8 cellular contexts compared by ENCODE assay signal in the genomic region with DNA sequence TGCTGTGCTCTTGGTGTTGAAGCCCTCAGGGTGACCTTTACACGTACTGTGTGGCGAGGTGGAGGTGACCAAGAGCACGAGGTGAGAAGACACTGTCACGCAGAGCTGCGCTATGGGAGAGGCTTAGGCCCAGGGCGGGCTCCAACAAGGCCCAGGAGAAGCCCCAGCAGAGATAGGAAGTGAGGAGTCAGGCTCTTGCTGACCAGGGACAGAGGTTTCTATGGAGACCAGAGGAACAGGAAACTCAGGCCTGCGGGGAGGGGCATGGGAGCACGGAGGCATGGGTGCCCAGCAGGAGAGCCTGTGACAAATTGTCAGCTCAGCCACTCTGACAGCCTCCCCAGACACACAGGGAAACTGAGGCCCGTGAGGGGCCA. TPM values are rescaled to one million over a fixed set of nuclear protein-coding genes. Genes with fewer than 3 reads are reported as not detected.
A peak's percentile ranks its signal among the peaks of the same experiment; 100 is the strongest.
DNase-seq lines count a peak whose midpoint lies in the region; ATAC-seq and TF ChIP-seq lines count a peak whose summit lies in the region.

No MANE protein-coding gene starts in this region.

- H3K27me3 ChIP-seq in heart right ventricle (no peaks in the 10 kb centered on the region), gastrocnemius medialis (no peaks in the 10 kb centered on the region), ovary (no peaks in the 10 kb centered on the region)

- intact Hi-C loops in heart right ventricle (cut with DNase I) (loop anchor here in 2 of 10 donors (2.0 to 5.0 kb wide), 2 partner anchors 14 to 126 kb away; no protein-coding TSS in a partner anchor), gastrocnemius medialis (cut with DNase I; ENCODE audit: low total_unique reads) (loop anchor here (1.0 to 10.0 kb wide), 4 partner anchors 16 to 1062 kb away; partner anchors contain the start of genes ARHGAP1, DGKZ, PACSIN3 and PSMC3), ovary (cut with DNase I) (no loop called here)

- DNase-seq in activated naive CD4-positive, alpha-beta T cell treated with Interleukin-2 at 50 U/mL for 16 hours: no peak
- no peak for DNase-seq in activated naive CD4-positive, alpha-beta T cell treated with anti-CD3 and anti-CD28 coated beads, Interleukin-2, amount 50 U/mL, for 72 hours (ENCODE audit: low spot score in 2 of 2)
- DNase-seq in heart right ventricle (peak; percentile 66 to 86), gastrocnemius medialis (peak; percentile 64 to 81), ovary (no peak)

- TF ChIP-seq POLR2A in gastrocnemius medialis (IDR thresholded peaks at IDR 0.05) (no peak), ovary (IDR thresholded peaks at IDR 0.05) (no peak)

- peak overlapping the region; percentile 39 for H3K4me3 Mint-ChIP-seq in activated naive CD4-positive, alpha-beta T cell treated with anti-CD3 and anti-CD28 coated beads, Interleukin-2, amount 50 U/mL, for 24 hours
- no peak overlapping the region for H3K4me3 Mint-ChIP-seq in stimulated activated memory B cell treated with anti-CD40 and anti-IgM and Interleukin-4, amounts not matched to agents 10 μg/mL and 1 μg/mL and 100 μg/mL, for 72 hours

- in situ Hi-C loops in gastrocnemius medialis (cut with MboI; ENCODE audit: low sequenced_read_pairs in 4 of 4): no loop called here

- ATAC-seq in activated naive CD4-positive, alpha-beta T cell treated with anti-CD3 and anti-CD28 coated beads, Interleukin-2, amount 50 U/mL, for 72 hours: peak in 1 of 2 donors; percentile 6
- ATAC-seq in heart right ventricle (peak; percentile 33 to 80 (median 66)), gastrocnemius medialis (peak; percentile 45 to 59), HG03457 (IDR thresholded peaks at IDR 0.05; ENCODE audit: unreplicated experiment) (no peak)
- no peak for ATAC-seq in stimulated activated memory B cell treated with anti-CD40 and anti-IgM and Interleukin-4, amounts not matched to agents 10 μg/mL and 1 μg/mL and 100 μg/mL, for 72 hours

- H3K4me1 ChIP-seq in heart right ventricle (peaks cover 25 to 78% (median 68%) of the 10 kb centered on the region in 9 donors), gastrocnemius medialis (peaks cover 69 to 74% of the 10 kb centered on the region in 2 donors), ovary (ENCODE audit: insufficient read depth) (peaks cover 12% of the 10 kb centered on the region)

- H3K9me3 Mint-ChIP-seq in activated naive CD4-positive, alpha-beta T cell treated with anti-CD3 and anti-CD28 coated beads, Interleukin-2, amount 50 U/mL, for 24 hours: no peaks in the 10 kb centered on the region
- no peaks in the 10 kb centered on the region for H3K9me3 Mint-ChIP-seq in activated naive CD4-positive, alpha-beta T cell treated with anti-CD3 and anti-CD28 coated beads, Interleukin-2, amount 50 U/mL, for 72 hours
- no peaks in the 10 kb centered on the region for H3K9me3 Mint-ChIP-seq in stimulated activated memory B cell treated with anti-CD40 and anti-IgM and Interleukin-4, amounts not matched to agents 10 μg/mL and 1 μg/mL and 100 μg/mL, for 72 hours

- TF ChIP-seq CTCF in heart right ventricle (IDR thresholded peaks at IDR 0.05) (no peak), gastrocnemius medialis (IDR thresholded peaks at IDR 0.05 in 4 of 5, conservative IDR thresholded peaks at IDR 0.05 in 1 of 5) (no peak), ovary (IDR thresholded peaks at IDR 0.05) (no peak)

- H3K36me3 ChIP-seq in heart right ventricle: peaks cover 0 to 37% (median 4%) of the 10 kb centered on the region in 9 donors
- H3K36me3 ChIP-seq in gastrocnemius medialis: peaks cover 0 to 3% of the 10 kb centered on the region in 2 donors
- H3K36me3 ChIP-seq in ovary: no peaks in the 10 kb centered on the region

- no peaks in the 10 kb centered on the region for H3K27me3 Mint-ChIP-seq in activated naive CD4-positive, alpha-beta T cell treated with anti-CD3 and anti-CD28 coated beads, Interleukin-2, amount 50 U/mL, for 24 hours
- H3K27me3 Mint-ChIP-seq in stimulated activated memory B cell treated with anti-CD40 and anti-IgM and Interleukin-4, amounts not matched to agents 10 μg/mL and 1 μg/mL and 100 μg/mL, for 72 hours: no peaks in the 10 kb centered on the region

- H3K9me3 ChIP-seq in heart right ventricle: no peaks in the 10 kb centered on the region
- H3K9me3 ChIP-seq in gastrocnemius medialis: no peaks in the 10 kb centered on the region
- H3K9me3 ChIP-seq in ovary: no peaks in the 10 kb centered on the region

- WGBS in heart right ventricle, 2 donors: 26 to 38% methylated on average over 9 of the region's 9 CpGs
- 71 to 75% (median 71%) methylated on average over 8 to 9 of the region's 9 CpGs for WGBS in ovary, 3 donors

- H3K27ac ChIP-seq in heart right ventricle: peak overlapping the region; percentile 68 to 97 (median 93)
- peak overlapping the region; percentile 98 to 100 (median 98) for H3K27ac ChIP-seq in gastrocnemius medialis
- H3K27ac ChIP-seq in ovary: no peak overlapping the region

- peak overlapping the region in 7 of 10 donors; percentile 43 to 60 (median 57) for H3K4me3 ChIP-seq in heart right ventricle
- H3K4me3 ChIP-seq in gastrocnemius medialis: peak overlapping the region; percentile 67 to 77 (median 74)
- H3K4me3 ChIP-seq in ovary: no peak overlapping the region

- H3K36me3 Mint-ChIP-seq in activated naive CD4-positive, alpha-beta T cell treated with anti-CD3 and anti-CD28 coated beads, Interleukin-2, amount 50 U/mL, for 24 hours: no peaks in the 10 kb centered on the region
- H3K36me3 Mint-ChIP-seq in activated naive CD4-positive, alpha-beta T cell treated with anti-CD3 and anti-CD28 coated beads, Interleukin-2, amount 50 U/mL, for 72 hours: no peaks in the 10 kb centered on the region
- H3K36me3 Mint-ChIP-seq in stimulated activated memory B cell treated with anti-CD40 and anti-IgM and Interleukin-4, amounts not matched to agents 10 μg/mL and 1 μg/mL and 100 μg/mL, for 72 hours: peaks cover 5% of the 10 kb centered on the region

- peak overlapping the region; percentile 82 for H3K27ac Mint-ChIP-seq in activated naive CD4-positive, alpha-beta T cell treated with anti-CD3 and anti-CD28 coated beads, Interleukin-2, amount 50 U/mL, for 24 hours
- peak overlapping the region; percentile 89 to 91 for H3K27ac Mint-ChIP-seq in activated naive CD4-positive, alpha-beta T cell treated with anti-CD3 and anti-CD28 coated beads, Interleukin-2, amount 50 U/mL, for 72 hours
- H3K27ac Mint-ChIP-seq in stimulated activated memory B cell treated with anti-CD40 and anti-IgM and Interleukin-4, amounts not matched to agents 10 μg/mL and 1 μg/mL and 100 μg/mL, for 72 hours: no peak overlapping the region

- TF ChIP-seq EP300 in ovary (IDR thresholded peaks at IDR 0.05): no peak

- H3K4me1 Mint-ChIP-seq in activated naive CD4-positive, alpha-beta T cell treated with anti-CD3 and anti-CD28 coated beads, Interleukin-2, amount 50 U/mL, for 24 hours: peaks cover 58% of the 10 kb centered on the region
- H3K4me1 Mint-ChIP-seq in stimulated activated memory B cell treated with anti-CD40 and anti-IgM and Interleukin-4, amounts not matched to agents 10 μg/mL and 1 μg/mL and 100 μg/mL, for 72 hours: peaks cover 33% of the 10 kb centered on the region

RNA-seq across cellular contexts. Expression of gene DGKZ, which starts 15.8 kb away (rescaled TPM):
- total RNA-seq in activated naive CD4-positive, alpha-beta T cell treated with anti-CD3 and anti-CD28 coated beads, Interleukin-2, amount 50 U/mL, for 72 hours: 100 to 1,000 TPM in 1 of 2 donors, 10 to 100 TPM in 1; 88.0 to 108 TPM
- 10 to 100 TPM; 46.4 to 77.9 (median 60.1) TPM for total RNA-seq in heart right ventricle
- polyA plus RNA-seq in heart right ventricle: 100 to 1,000 TPM in 1 of 2 donors, 10 to 100 TPM in 1; 31.9 to 107 TPM
- total RNA-seq in gastrocnemius medialis: 100 to 1,000 TPM; 127 to 155 (median 131) TPM
- 10 to 100 TPM; 18.8 to 46.0 (median 29.4) TPM for total RNA-seq in ovary
- polyA plus RNA-seq in ovary: 10 to 100 TPM in 1 of 2 donors, 1 to 10 TPM in 1; 8.9 to 26.1 TPM

RNA-seq across cellular contexts. Expression of gene MDK, which starts 18.4 kb away (rescaled TPM):
- 10 to 100 TPM in 1 of 2 donors, 1 to 10 TPM in 1; 5.8 to 14.8 TPM for total RNA-seq in activated naive CD4-positive, alpha-beta T cell treated with anti-CD3 and anti-CD28 coated beads, Interleukin-2, amount 50 U/mL, for 72 hours
- 10 to 100 TPM in 2 of 10 donors, 1 to 10 TPM in 8; 3.6 to 16.5 (median 5.3) TPM for total RNA-seq in heart right ventricle
- polyA plus RNA-seq in heart right ventricle: 1 to 10 TPM; 3.7 to 8.2 TPM
- 1 to 10 TPM in 2 of 4 donors, not detected in 2; 1.6 to 1.9 TPM for total RNA-seq in gastrocnemius medialis
- total RNA-seq in ovary: 100 to 1,000 TPM; 282 to 634 (median 411) TPM
- polyA plus RNA-seq in ovary: 100 to 1,000 TPM; 211 to 509 TPM

RNA-seq across cellular contexts. Expression of gene CHRM4, which starts 28.6 kb away (rescaled TPM):
- total RNA-seq in activated naive CD4-positive, alpha-beta T cell treated with anti-CD3 and anti-CD28 coated beads, Interleukin-2, amount 50 U/mL, for 72 hours: under 1 TPM in 1 of 2 donors, not detected in 1; 0.64 TPM
- total RNA-seq in heart right ventricle: under 1 TPM in 2 of 10 donors, not detected in 8; 0.30 to 0.32 TPM
- under 1 TPM in 1 of 2 donors, not detected in 1; 0.03 TPM for polyA plus RNA-seq in heart right ventricle
- not detected for total RNA-seq in gastrocnemius medialis
- under 1 TPM in 5 of 7 donors, not detected in 2; 0.18 to 0.42 (median 0.23) TPM for total RNA-seq in ovary
- polyA plus RNA-seq in ovary: under 1 TPM in 1 of 2 donors, not detected in 1; 0.16 TPM

Comparison
In these comparisons a context has a peak if more than half of its experiments do, and no peak if none do; other contexts are left out.
1. DNase-seq: peak in heart right ventricle (2 of 2) and gastrocnemius medialis (2 of 2); none in activated naive CD4-positive, alpha-beta T cell treated with Interleukin-2 at 50 U/mL for 16 hours (single experiment), activated naive CD4-positive, alpha-beta T cell treated with anti-CD3 and anti-CD28 coated beads, Interleukin-2, amount 50 U/mL, for 72 hours (0 of 2) and ovary (0 of 5).
2. ATAC-seq: peak in heart right ventricle (8 of 8) and gastrocnemius medialis (2 of 2); none in HG03457 (single experiment) and stimulated activated memory B cell treated with anti-CD40 and anti-IgM and Interleukin-4, amounts not matched to agents 10 μg/mL and 1 μg/mL and 100 μg/mL, for 72 hours (single experiment).
3. H3K27ac ChIP-seq: peak in heart right ventricle (10 of 10) and gastrocnemius medialis (4 of 4); none in ovary (0 of 2).
4. RNA of gene MDK, which starts 18.4 kb away (total RNA-seq): 282 to 634 TPM in ovary; 5.8 to 14.8 TPM in activated naive CD4-positive, alpha-beta T cell treated with anti-CD3 and anti-CD28 coated beads, Interleukin-2, amount 50 U/mL, for 72 hours, 3.6 to 16.5 TPM in heart right ventricle and 1.6 to 1.9 TPM in gastrocnemius medialis; every median in the first group is over 10 times any median in the second.